In genomic region chr18:9825571-9826073, GRCh38 we compare ENCODE assay signal across 8 cellular contexts.
DNase-seq lines count a peak whose midpoint lies in the region; ATAC-seq and TF ChIP-seq lines count a peak whose summit lies in the region.

No MANE protein-coding gene starts in this region.

- H3K9me3 Mint-ChIP-seq in type B pancreatic cell: no peaks in the 10 kb centered on the region
- H3K9me3 Mint-ChIP-seq in osteocyte (ENCODE audit: unreplicated experiment): peaks cover 2% of the 10 kb centered on the region

- peaks cover 13% of the 10 kb centered on the region for H3K4me1 Mint-ChIP-seq in type B pancreatic cell (ENCODE audit: unreplicated experiment)
- peaks cover 30% of the 10 kb centered on the region for H3K4me1 Mint-ChIP-seq in osteocyte (ENCODE audit: unreplicated experiment)

- no peaks in the 10 kb centered on the region for H3K36me3 ChIP-seq in ascending aorta
- no peaks in the 10 kb centered on the region for H3K36me3 ChIP-seq in kidney epithelial cell (ENCODE audit: control insufficient read depth, insufficient read depth, low read length)

- DNase-seq in NCI-H748 (lab: John Stamatoyannopoulos, UW; ENCODE audit: unreplicated experiment) (peak; percentile 33), NCI-H748 treated with DMSO at 0.1 percent for 48 hours (lab: John Stamatoyannopoulos, UW) (no peak), ascending aorta (ENCODE audit: low spot score in 2 of 2) (no peak), kidney epithelial cell (ENCODE audit: low read depth) (peak; percentile 60), type B pancreatic cell (ENCODE audit: extremely low spot score, unreplicated experiment) (no peak), osteocyte (ENCODE audit: extremely low spot score, unreplicated experiment) (no peak)
- no peak for DNase-seq in activated effector memory CD4-positive, alpha-beta T cell treated with anti-CD3 and anti-CD28 coated beads, Interleukin-2, amount 50 U/mL, for 16 hours

- no peak for TF ChIP-seq CTCF in ascending aorta (IDR thresholded peaks at IDR 0.05)
- TF ChIP-seq CTCF in kidney epithelial cell (IDR thresholded peaks at IDR 0.05; ENCODE audit: insufficient read depth, low read length, poor library complexity, severe bottlenecking): no peak
- TF ChIP-seq CTCF in type B pancreatic cell (conservative IDR thresholded peaks at IDR 0.05): no peak
- TF ChIP-seq CTCF in osteocyte (IDR thresholded peaks at IDR 0.05): no peak

- H3K4me1 ChIP-seq in ascending aorta: peaks cover 14 to 35% of the 10 kb centered on the region in 2 donors

- peak overlapping the region; percentile 42 to 66 for H3K27ac ChIP-seq in ascending aorta

- H3K27me3 Mint-ChIP-seq in type B pancreatic cell (no peaks in the 10 kb centered on the region), osteocyte (ENCODE audit: unreplicated experiment) (no peaks in the 10 kb centered on the region)

- H3K4me3 Mint-ChIP-seq in type B pancreatic cell: no peak overlapping the region
- H3K4me3 Mint-ChIP-seq in osteocyte (ENCODE audit: unreplicated experiment): no peak overlapping the region

- peak overlapping the region; percentile 64 for H3K27ac Mint-ChIP-seq in type B pancreatic cell
- no peak overlapping the region for H3K27ac Mint-ChIP-seq in osteocyte (ENCODE audit: unreplicated experiment)

- no peaks in the 10 kb centered on the region for H3K27me3 ChIP-seq in ascending aorta
- H3K27me3 ChIP-seq in kidney epithelial cell (ENCODE audit: control insufficient read depth, insufficient read depth, low read length): no peaks in the 10 kb centered on the region

- H3K36me3 Mint-ChIP-seq in type B pancreatic cell: no peaks in the 10 kb centered on the region
- peaks cover 6% of the 10 kb centered on the region for H3K36me3 Mint-ChIP-seq in osteocyte (ENCODE audit: unreplicated experiment)

- no peak for ATAC-seq in GM18909 (IDR thresholded peaks at IDR 0.05; ENCODE audit: poor library complexity, unreplicated experiment)

- H3K4me3 ChIP-seq in ascending aorta: no peak overlapping the region
- H3K4me3 ChIP-seq in kidney epithelial cell (ENCODE audit: low read depth, low read length): no peak overlapping the region

- H3K9me3 ChIP-seq in ascending aorta: no peaks in the 10 kb centered on the region

- intact Hi-C loops in ascending aorta (cut with DNase I): no loop called here

Comparison
In these comparisons a context has a peak if more than half of its experiments do, and no peak if none do; other contexts are left out.
1. DNase-seq: peak in NCI-H748 (single experiment) and kidney epithelial cell (single experiment); none in NCI-H748 treated with DMSO at 0.1 percent for 48 hours (single experiment), ascending aorta (0 of 2), type B pancreatic cell (single experiment), activated effector memory CD4-positive, alpha-beta T cell treated with anti-CD3 and anti-CD28 coated beads, Interleukin-2, amount 50 U/mL, for 16 hours (single experiment) and osteocyte (single experiment).